ENCODE assay signal across 2 cellular contexts in the genomic region with DNA sequence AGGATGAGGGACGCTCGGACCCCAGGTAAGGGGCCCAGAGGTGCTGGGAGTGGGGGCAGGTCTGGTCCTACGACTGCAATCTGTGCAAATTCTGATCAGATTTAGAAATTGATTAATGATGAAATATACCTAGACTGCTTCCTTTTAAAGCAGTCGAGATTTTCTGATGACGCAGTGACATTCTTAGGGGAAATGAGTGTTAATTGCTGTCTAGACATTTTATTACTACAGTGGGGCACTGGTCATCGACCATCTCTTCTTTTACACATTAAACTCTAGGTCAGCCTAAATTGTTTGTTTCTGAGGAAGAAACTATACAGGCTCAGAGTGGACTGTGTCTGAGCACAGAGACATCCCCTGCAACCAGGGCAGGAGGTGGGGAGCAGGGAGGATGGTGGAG.
TF ChIP-seq lines count a peak whose summit lies in the region.

No MANE protein-coding gene starts in this region.

TF ChIP-seq in SK-N-SH, 30 proteins besides CTCF, POLR2A, EP300 and RAD21:
- TF ChIP-seq SIN3A (IDR thresholded peaks at IDR 0.05; ENCODE audit: borderline replicate concordance, low read depth, low read length) (no peak), FOXM1 (IDR thresholded peaks at IDR 0.05; ENCODE audit: low read depth) (no peak)
- TF ChIP-seq, protein P1, sequence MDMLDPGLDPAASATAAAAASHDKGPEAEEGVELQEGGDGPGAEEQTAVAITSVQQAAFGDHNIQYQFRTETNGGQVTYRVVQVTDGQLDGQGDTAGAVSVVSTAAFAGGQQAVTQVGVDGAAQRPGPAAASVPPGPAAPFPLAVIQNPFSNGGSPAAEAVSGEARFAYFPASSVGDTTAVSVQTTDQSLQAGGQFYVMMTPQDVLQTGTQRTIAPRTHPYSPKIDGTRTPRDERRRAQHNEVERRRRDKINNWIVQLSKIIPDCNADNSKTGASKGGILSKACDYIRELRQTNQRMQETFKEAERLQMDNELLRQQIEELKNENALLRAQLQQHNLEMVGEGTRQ (IDR thresholded peaks at IDR 0.05; ENCODE audit: borderline replicate concordance, low read depth, low read length), result no peak

TF ChIP-seq in SK-N-SH treated with all-trans-retinoic acid at 6 μM for 48 hours, 23 proteins besides CTCF, POLR2A, EP300 and RAD21:
- TF ChIP-seq TCF4 (CRISPR knock-in tag; IDR thresholded peaks at IDR 0.05; ENCODE audit: borderline replicate concordance), result no peak
- TF ChIP-seq, protein P2, sequence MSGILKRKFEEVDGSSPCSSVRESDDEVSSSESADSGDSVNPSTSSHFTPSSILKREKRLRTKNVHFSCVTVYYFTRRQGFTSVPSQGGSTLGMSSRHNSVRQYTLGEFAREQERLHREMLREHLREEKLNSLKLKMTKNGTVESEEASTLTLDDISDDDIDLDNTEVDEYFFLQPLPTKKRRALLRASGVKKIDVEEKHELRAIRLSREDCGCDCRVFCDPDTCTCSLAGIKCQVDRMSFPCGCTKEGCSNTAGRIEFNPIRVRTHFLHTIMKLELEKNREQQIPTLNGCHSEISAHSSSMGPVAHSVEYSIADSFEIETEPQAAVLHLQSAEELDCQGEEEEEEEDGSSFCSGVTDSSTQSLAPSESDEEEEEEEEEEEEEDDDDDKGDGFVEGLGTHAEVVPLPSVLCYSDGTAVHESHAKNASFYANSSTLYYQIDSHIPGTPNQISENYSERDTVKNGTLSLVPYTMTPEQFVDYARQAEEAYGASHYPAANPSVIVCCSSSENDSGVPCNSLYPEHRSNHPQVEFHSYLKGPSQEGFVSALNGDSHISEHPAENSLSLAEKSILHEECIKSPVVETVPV (CRISPR knock-in tag; IDR thresholded peaks at IDR 0.05), result no peak
- TF ChIP-seq ZNF565 (CRISPR knock-in tag; conservative IDR thresholded peaks at IDR 0.05; ENCODE audit: low read depth), result no peak
- no peak for TF ChIP-seq BACH2 (CRISPR knock-in tag; IDR thresholded peaks at IDR 0.05; ENCODE audit: borderline replicate concordance)
- TF ChIP-seq, protein P3, sequence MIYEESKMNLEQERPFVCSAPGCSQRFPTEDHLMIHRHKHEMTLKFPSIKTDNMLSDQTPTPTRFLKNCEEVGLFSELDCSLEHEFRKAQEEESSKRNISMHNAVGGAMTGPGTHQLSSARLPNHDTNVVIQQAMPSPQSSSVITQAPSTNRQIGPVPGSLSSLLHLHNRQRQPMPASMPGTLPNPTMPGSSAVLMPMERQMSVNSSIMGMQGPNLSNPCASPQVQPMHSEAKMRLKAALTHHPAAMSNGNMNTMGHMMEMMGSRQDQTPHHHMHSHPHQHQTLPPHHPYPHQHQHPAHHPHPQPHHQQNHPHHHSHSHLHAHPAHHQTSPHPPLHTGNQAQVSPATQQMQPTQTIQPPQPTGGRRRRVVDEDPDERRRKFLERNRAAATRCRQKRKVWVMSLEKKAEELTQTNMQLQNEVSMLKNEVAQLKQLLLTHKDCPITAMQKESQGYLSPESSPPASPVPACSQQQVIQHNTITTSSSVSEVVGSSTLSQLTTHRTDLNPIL (CRISPR knock-in tag; IDR thresholded peaks at IDR 0.05; ENCODE audit: low read depth), result no peak
- no peak for TF ChIP-seq PPARA (CRISPR knock-in tag; IDR thresholded peaks at IDR 0.05; ENCODE audit: borderline replicate concordance)
- TF ChIP-seq OSR1 (CRISPR knock-in tag; IDR thresholded peaks at IDR 0.05), result no peak
